In genomic region chr1:27572679-27573426, GRCh38 we compare ENCODE assay signal across 11 cellular contexts. TPM values are rescaled to one million over a fixed set of nuclear protein-coding genes. Genes with fewer than 3 reads are reported as not detected.
DNase-seq lines count a peak whose midpoint lies in the region; ATAC-seq and TF ChIP-seq lines count a peak whose summit lies in the region.
"Had no signal": no experiment of that assay in that cellular context is flagged by ENCODE, and none has a peak within 500 bp of the region (broad histone marks: within the 10 kb centered on the region; RNA-seq: fewer than 3 reads in every experiment).

No MANE protein-coding gene starts in this region.

- peaks cover 59% of the 10 kb centered on the region for H3K4me1 ChIP-seq in IMR-90 (ENCODE audit: control insufficient read depth, insufficient read depth, low read length)
- H3K4me1 ChIP-seq in lower lobe of right lung: peaks cover 95% of the 10 kb centered on the region

- in situ Hi-C loops in IMR-90 (cut with MboI; ENCODE audit: low sequenced_read_pairs): no loop called here

- no peak overlapping the region for H4K91ac ChIP-seq in IMR-90 (ENCODE audit: insufficient read depth, low read depth, low read length)

- ATAC-seq in IMR-90 (ENCODE audit: low read depth) (no peak), lower lobe of right lung (no peak)
- no peak for ATAC-seq in activated naive CD4-positive, alpha-beta T cell treated with anti-CD3 and anti-CD28 coated beads, Interleukin-2, amount 50 U/mL, for 72 hours

- 68% methylated on average over 6 of the region's 14 CpGs; no CpG with 5 or more reads in 1 of the 2 experiments for WGBS in IMR-90 (ENCODE audit: extremely low coverage in 2 of 2, insufficient read length in 1 of 2), 2 experiments

- 0 out of 2 replicates have a peak overlapping the region, but pooled peaks have one; percentile 15 for H2BK20ac ChIP-seq in IMR-90 (ENCODE audit: low read depth, low read length)

- no peak overlapping the region for H3K27ac Mint-ChIP-seq in activated naive CD4-positive, alpha-beta T cell treated with anti-CD3 and anti-CD28 coated beads, Interleukin-2, amount 50 U/mL, for 72 hours
- H3K27ac Mint-ChIP-seq: dendritic cell treated with granulocyte-macrophage colony-stimulating factor and Interleukin-4, amounts not matched to agents 40 ng/mL and 50 ng/mL, for 4 days had no signal

- TF ChIP-seq CTCF in IMR-90 (conservative IDR thresholded peaks at IDR 0.05; ENCODE audit: low read depth, low read length): no peak
- no peak for TF ChIP-seq CTCF in lower lobe of right lung (IDR thresholded peaks at IDR 0.05)

- H3K4me2 ChIP-seq in IMR-90 (ENCODE audit: low read depth, low read length): no peak overlapping the region

- peaks cover 67% of the 10 kb centered on the region for H4K20me1 ChIP-seq in IMR-90 (ENCODE audit: insufficient read depth, low read length)

- H3K27me3 ChIP-seq in IMR-90 (ENCODE audit: control insufficient read depth, insufficient read depth, low read length) (no peaks in the 10 kb centered on the region), lower lobe of right lung (ENCODE audit: low read depth) (no peaks in the 10 kb centered on the region)

- H3K36me3 Mint-ChIP-seq in activated naive CD4-positive, alpha-beta T cell treated with anti-CD3 and anti-CD28 coated beads, Interleukin-2, amount 50 U/mL, for 72 hours: no peaks in the 10 kb centered on the region

- H3K9me3 Mint-ChIP-seq in activated naive CD4-positive, alpha-beta T cell treated with anti-CD3 and anti-CD28 coated beads, Interleukin-2, amount 50 U/mL, for 72 hours: no peaks in the 10 kb centered on the region
- H3K9me3 Mint-ChIP-seq: dendritic cell treated with granulocyte-macrophage colony-stimulating factor and Interleukin-4, amounts not matched to agents 40 ng/mL and 50 ng/mL, for 4 days had no signal

- H3K4me3 ChIP-seq in IMR-90 (ENCODE audit: insufficient read depth, low read depth, low read length): no peak overlapping the region
- H3K4me3 ChIP-seq in lower lobe of right lung: no peak overlapping the region

- H2AK9ac ChIP-seq in IMR-90 (replicated peaks; ENCODE audit: low read depth, low read length, poor library complexity): no peak overlapping the region

- no peak overlapping the region; a peak in 1 of 4 replicates for H4K8ac ChIP-seq in IMR-90 (ENCODE audit: low read depth in 2 of 2, low read length in 2 of 2)

- 0 out of 2 replicates have a peak overlapping the region, but pooled peaks have one; percentile 20 for H3K14ac ChIP-seq in IMR-90 (replicated peaks; ENCODE audit: low read depth, low read length)

- H3K79me1 ChIP-seq in IMR-90 (ENCODE audit: low read depth in 1 of 2, low read length in 2 of 2): peaks cover 47 to 90% of the 10 kb centered on the region in 2 experiments

- H3K36me3 ChIP-seq in IMR-90 (ENCODE audit: control insufficient read depth, insufficient read depth, low read length) (no peaks in the 10 kb centered on the region; the same call in 1 of the 2 replicates), lower lobe of right lung (no peaks in the 10 kb centered on the region)

- H3K9me1 ChIP-seq in IMR-90 (ENCODE audit: insufficient read depth, low read length): peaks cover 22% of the 10 kb centered on the region

- POLR2A ChIA-PET in IMR-90 (lab: Charles Lee; ENCODE audit: unreplicated experiment): no interaction called here

- intact Hi-C loops in IMR-90 (cut with micrococcal nuclease) (no loop called here), lower lobe of right lung (cut with DNase I) (no loop called here)

- no peak overlapping the region for H2BK5ac ChIP-seq in IMR-90 (ENCODE audit: low read depth, low read length, poor library complexity, severe bottlenecking)

- H3K18ac ChIP-seq in IMR-90 (ENCODE audit: low read depth, low read length): no peak overlapping the region

- CTCF ChIA-PET in IMR-90 (lab: Yijun Ruan, JAX): interaction anchor here (0.6 kb wide), 1 partner anchor 123 kb away, joined by 3 read pairs; no protein-coding TSS in a partner anchor

- H3K9me3 ChIP-seq in IMR-90 (ENCODE audit: control insufficient read depth, insufficient read depth, low read length): no peaks in the 10 kb centered on the region
- H3K9me3 ChIP-seq in lower lobe of right lung: no peaks in the 10 kb centered on the region

- H3K4ac ChIP-seq in IMR-90 (ENCODE audit: low read depth, low read length): peak overlapping the region; percentile 2; the same call in 1 of the 2 replicates

- H2BK15ac ChIP-seq in IMR-90 (ENCODE audit: low read depth, low read length): no peak overlapping the region

- H3K27ac ChIP-seq in IMR-90 (ENCODE audit: insufficient read depth, low read length): no peak overlapping the region; the same call in 1 of the 2 replicates
- peak overlapping the region; percentile 80 for H3K27ac ChIP-seq in caudate nucleus (ENCODE audit: low read depth, low read length)
- H3K27ac ChIP-seq in lower lobe of right lung: peak overlapping the region; percentile 76
- peak overlapping the region; percentile 83 for H3K27ac ChIP-seq in temporal lobe (ENCODE audit: low read depth, low read length)

- TF ChIP-seq RAD21 in IMR-90 (IDR thresholded peaks at IDR 0.05; ENCODE audit: low read length): no peak

- H2AK5ac ChIP-seq in IMR-90 (ENCODE audit: low read depth, low read length): peak overlapping the region; percentile 60; the same call in 1 of the 2 replicates

- H4K5ac ChIP-seq in IMR-90 (ENCODE audit: low read depth, low read length): no peak overlapping the region; the same call in 1 of the 2 replicates

- no peak overlapping the region for H3K9ac ChIP-seq in IMR-90 (ENCODE audit: low read depth, low read length)

- DNase-seq in IMR-90 (no peak), caudate nucleus (lab: John Stamatoyannopoulos, UW) (peak in 1 of 61 donors; percentile 28), lower lobe of right lung (no peak), LoVo (ENCODE audit: low spot score) (no peak), AML-193 (lab: John Stamatoyannopoulos, UW) (no peak), UCSD-AML1 (lab: John Stamatoyannopoulos, UW; ENCODE audit: unreplicated experiment) (no peak)
- no peak for DNase-seq in activated naive CD4-positive, alpha-beta T cell treated with anti-CD3 and anti-CD28 coated beads, Interleukin-2, amount 50 U/mL, for 72 hours (ENCODE audit: low spot score in 2 of 2)
- DNase-seq: activated CD4-positive, alpha-beta T cell treated with anti-CD3 and anti-CD28 coated beads for 48 hours; NCI-H187 treated with DMSO at 0.1 percent for 48 hours had no signal

- H2BK120ac ChIP-seq in IMR-90 (ENCODE audit: low read depth, low read length): no peak overlapping the region

- H2AFZ ChIP-seq in IMR-90 (replicated peaks; ENCODE audit: low read length, poor library complexity): peak overlapping the region; percentile 24

- no TSS peak for BruUV-seq in IMR-90 (replicated peaks; lab: Mats Ljungman, UMichigan)

- dilution Hi-C loops in IMR-90 (cut with HindIII; ENCODE audit: low sequenced_read_pairs, unreplicated experiment): no loop called here

- no peak overlapping the region for H3K56ac ChIP-seq in IMR-90 (ENCODE audit: extremely low read depth, insufficient read depth, low read length)

- TF ChIP-seq POLR2A in IMR-90 (IDR thresholded peaks at IDR 0.05; ENCODE audit: low read depth, low read length): no peak

- H3K23ac ChIP-seq in IMR-90 (ENCODE audit: low read depth, low read length): peak overlapping the region; percentile 60

TF ChIP-seq in IMR-90, 13 proteins besides CTCF, POLR2A, EP300 and RAD21:
- TF ChIP-seq, protein P1, sequence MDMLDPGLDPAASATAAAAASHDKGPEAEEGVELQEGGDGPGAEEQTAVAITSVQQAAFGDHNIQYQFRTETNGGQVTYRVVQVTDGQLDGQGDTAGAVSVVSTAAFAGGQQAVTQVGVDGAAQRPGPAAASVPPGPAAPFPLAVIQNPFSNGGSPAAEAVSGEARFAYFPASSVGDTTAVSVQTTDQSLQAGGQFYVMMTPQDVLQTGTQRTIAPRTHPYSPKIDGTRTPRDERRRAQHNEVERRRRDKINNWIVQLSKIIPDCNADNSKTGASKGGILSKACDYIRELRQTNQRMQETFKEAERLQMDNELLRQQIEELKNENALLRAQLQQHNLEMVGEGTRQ (IDR thresholded peaks at IDR 0.05; ENCODE audit: low read depth, low read length): no peak
- TF ChIP-seq SMC3 (IDR thresholded peaks at IDR 0.05; ENCODE audit: low read depth, low read length) (no peak), RCOR1 (IDR thresholded peaks at IDR 0.05; ENCODE audit: insufficient replicate concordance, low read length) (no peak), BHLHE40 (IDR thresholded peaks at IDR 0.05; ENCODE audit: low read depth, low read length) (no peak), FOS (IDR thresholded peaks at IDR 0.05; ENCODE audit: low read depth, low read length) (no peak)

RNA-seq across cellular contexts. Expression of gene AHDC1, which starts 31.1 kb away (rescaled TPM):
- 1.7 and 2.0 TPM in 2 replicates for total RNA-seq in IMR-90 (2012; rRNA removed)
- 11.6 and 16.1 TPM in 2 replicates for polyA plus RNA-seq in IMR-90 (2012; rRNA removed)
- 4.9 and 11.5 TPM in 2 replicates for polyA plus RNA-seq in IMR-90 (2012; cell fraction: cytosol; rRNA removed)
- 25.9 and 46.8 TPM in 2 replicates for polyA plus RNA-seq in IMR-90 (2012; cell fraction: nucleus; rRNA removed; ENCODE audit: low replicate concordance)
- total RNA-seq in lower lobe of right lung: 23.7 TPM
- 16.5 TPM for total RNA-seq in temporal lobe
- 10 to 100 TPM; 12.8 to 16.5 TPM for total RNA-seq in activated naive CD4-positive, alpha-beta T cell treated with anti-CD3 and anti-CD28 coated beads, Interleukin-2, amount 50 U/mL, for 72 hours
